ENCODE assay signal across 22 cellular contexts in genomic region chr4:153267915-153268694, GRCh38.
DNase-seq lines count a peak whose midpoint lies in the region; ATAC-seq and TF ChIP-seq lines count a peak whose summit lies in the region.
"Had no signal": no experiment of that assay in that cellular context is flagged by ENCODE, and none has a peak within 500 bp of the region (broad histone marks: within the 10 kb centered on the region; RNA-seq: fewer than 3 reads in every experiment).

No MANE protein-coding gene starts in this region.

- H3K27ac Mint-ChIP-seq in Calu3 (ENCODE audit: unreplicated experiment), result peak overlapping the region; percentile 13
- peak overlapping the region; percentile 72 for H3K27ac Mint-ChIP-seq in progenitor cell of endocrine pancreas

- intact Hi-C loops in Calu3 (cut with micrococcal nuclease; ENCODE audit: unreplicated experiment) (no loop called here), esophagus muscularis mucosa (cut with DNase I) (no loop called here)

- TF ChIP-seq EP300 in esophagus muscularis mucosa (IDR thresholded peaks at IDR 0.05), result no peak

- TF ChIP-seq POLR2A in esophagus muscularis mucosa (IDR thresholded peaks at IDR 0.05; ENCODE audit: low read depth), result no peak

- no peak for TF ChIP-seq CTCF in Calu3 (IDR thresholded peaks at IDR 0.05; ENCODE audit: unreplicated experiment)
- no peak for TF ChIP-seq CTCF in esophagus muscularis mucosa (IDR thresholded peaks at IDR 0.05)
- no peak for TF ChIP-seq CTCF in progenitor cell of endocrine pancreas (IDR thresholded peaks at IDR 0.05; ENCODE audit: unreplicated experiment)

- no peaks in the 10 kb centered on the region for H3K9me3 ChIP-seq in SK-N-MC (ENCODE audit: low read depth, low read length)
- no peaks in the 10 kb centered on the region for H3K9me3 ChIP-seq in esophagus muscularis mucosa
- H3K9me3 ChIP-seq: ascending aorta, neutrophil had no signal

- no peak for ATAC-seq in GM18511 (IDR thresholded peaks at IDR 0.05; ENCODE audit: unreplicated experiment)
- ATAC-seq: T-cell had no signal

- peaks cover 5 to 38% (median 24%) of the 10 kb centered on the region in 4 donors for H3K4me1 ChIP-seq in esophagus muscularis mucosa
- H3K4me1 ChIP-seq: ascending aorta had no signal

- DNase-seq in Calu3 (peak; percentile 20), SK-N-MC (ENCODE audit: low read depth, low spot score) (no peak), esophagus muscularis mucosa (ENCODE audit: extremely low spot score) (peak; percentile 64), progenitor cell of endocrine pancreas (ENCODE audit: low spot score, unreplicated experiment) (no peak), NCI-H2107 (lab: John Stamatoyannopoulos, UW) (no peak), NCI-H524 treated with DMSO at 0.1 percent for 48 hours (lab: John Stamatoyannopoulos, UW) (no peak)
- DNase-seq in activated CD8-positive, alpha-beta memory T cell treated with anti-CD3 and anti-CD28 coated beads, Interleukin-2, amount 50 U/mL, for 48 hours, result no peak
- DNase-seq: activated CD4-positive, alpha-beta T cell treated with anti-CD3 and anti-CD28 coated beads, Interleukin-2, amount 50 U/mL, for 48 hours; activated naive CD4-positive, alpha-beta T cell treated with anti-CD3 and anti-CD28 coated beads, Interleukin-2, amount 50 U/mL, for 16 hours; activated T-cell treated with anti-CD3 and anti-CD28 coated beads, Interleukin-2, amount 50 U/mL, for 1 hour; DND-41; foreskin fibroblast; KG1; NCI-H1048; NCI-H2029 treated with DMSO at 0.1 percent for 48 hours; stimulated activated CD4-positive, alpha-beta T cell treated with anti-CD3 and anti-CD28 coated beads, Interleukin-12 subunit alpha, Interleukin-12 subunit beta, amount 100 ng/mL, for 4 hours; stimulated activated CD8-positive, alpha-beta memory T cell treated with anti-CD3 and anti-CD28 coated beads, Interleukin-4, amount 100 ng/mL, for 48 hours; substantia nigra; T-cell had no signal

- H3K36me3 ChIP-seq in SK-N-MC (ENCODE audit: insufficient read depth, low read length) (peaks cover 11% of the 10 kb centered on the region), esophagus muscularis mucosa (peaks cover 0 to 12% (median 4%) of the 10 kb centered on the region in 4 donors)
- H3K36me3 ChIP-seq: neutrophil had no signal

- CTCF ChIA-PET in Calu3 (lab: Charles Lee), result interaction anchor here (0.7 kb wide), 1 partner anchor 223 kb away, joined by 5 read pairs; no protein-coding TSS in a partner anchor

- peak overlapping the region; percentile 39 for H3K4me3 Mint-ChIP-seq in Calu3 (ENCODE audit: low read depth, unreplicated experiment)
- H3K4me3 Mint-ChIP-seq in progenitor cell of endocrine pancreas (ENCODE audit: low read depth), result no peak overlapping the region
- H3K4me3 Mint-ChIP-seq: T-cell had no signal

- H3K27ac ChIP-seq in SK-N-MC, result peak overlapping the region; percentile 77
- peak overlapping the region in 1 of 4 donors; percentile 39 for H3K27ac ChIP-seq in esophagus muscularis mucosa (replicated peaks in 1 of 4)
- H3K27ac ChIP-seq: ascending aorta, neutrophil had no signal

- H3K27me3 Mint-ChIP-seq in Calu3 (ENCODE audit: unreplicated experiment) (no peaks in the 10 kb centered on the region), progenitor cell of endocrine pancreas (no peaks in the 10 kb centered on the region)
- H3K27me3 Mint-ChIP-seq: T-cell had no signal

- H3K4me1 Mint-ChIP-seq in Calu3 (ENCODE audit: low read depth, unreplicated experiment), result peaks cover 19% of the 10 kb centered on the region
- H3K4me1 Mint-ChIP-seq in progenitor cell of endocrine pancreas (ENCODE audit: low read depth), result peaks cover 13% of the 10 kb centered on the region

- H3K9ac ChIP-seq in SK-N-MC (ENCODE audit: insufficient read length), result peak overlapping the region; percentile 1

- H3K4me3 ChIP-seq in SK-N-MC (0 out of 2 replicates have a peak overlapping the region, but pooled peaks have one; percentile 12), esophagus muscularis mucosa (no peak overlapping the region)
- H3K4me3 ChIP-seq: ascending aorta had no signal

- H3K9me3 Mint-ChIP-seq in Calu3 (ENCODE audit: low read depth, unreplicated experiment), result no peaks in the 10 kb centered on the region
- peaks cover 8% of the 10 kb centered on the region for H3K9me3 Mint-ChIP-seq in progenitor cell of endocrine pancreas (ENCODE audit: low read depth)
- H3K9me3 Mint-ChIP-seq: T-cell had no signal

- no TSS peak for BruUV-seq in Calu3 (replicated peaks; lab: Mats Ljungman, UMichigan)

- 80% methylated on average over 9 of the region's 11 CpGs for WGBS in esophagus muscularis mucosa

- H3K27me3 ChIP-seq in esophagus muscularis mucosa, result no peaks in the 10 kb centered on the region
- H3K27me3 ChIP-seq: ascending aorta, neutrophil had no signal

- no peaks in the 10 kb centered on the region for H3K36me3 Mint-ChIP-seq in Calu3 (ENCODE audit: insufficient read depth, unreplicated experiment)
- peaks cover 8% of the 10 kb centered on the region for H3K36me3 Mint-ChIP-seq in progenitor cell of endocrine pancreas (ENCODE audit: insufficient read depth)

Comparison
In these comparisons a context has a peak if more than half of its experiments do, and no peak if none do; other contexts are left out.
1. DNase-seq: peak in Calu3 (single experiment) and esophagus muscularis mucosa (single experiment); none in SK-N-MC (single experiment), progenitor cell of endocrine pancreas (single experiment), NCI-H2107 (single experiment), NCI-H524 treated with DMSO at 0.1 percent for 48 hours (single experiment) and activated CD8-positive, alpha-beta memory T cell treated with anti-CD3 and anti-CD28 coated beads, Interleukin-2, amount 50 U/mL, for 48 hours (single experiment).